Comparison of ENCODE assay signal across 1 cellular context in genomic region chr10:85888004-85888403, GRCh38.
A peak's percentile ranks its signal among the peaks of the same experiment; 100 is the strongest.
TF ChIP-seq lines count a peak whose summit lies in the region.

No MANE protein-coding gene starts in this region.

TF ChIP-seq in HepG2, 621 proteins besides CTCF, POLR2A, EP300 and RAD21 (continued from another document and continues in another):
- no peak for TF ChIP-seq ZNF547 (CRISPR knock-in tag; IDR thresholded peaks at IDR 0.05)
- TF ChIP-seq MATR3 (CRISPR knock-in tag; IDR thresholded peaks at IDR 0.05) = no peak
- no peak for TF ChIP-seq FOSL1 (CRISPR knock-in tag; IDR thresholded peaks at IDR 0.05; ENCODE audit: borderline replicate concordance)
- no peak for TF ChIP-seq SP2 (CRISPR knock-in tag; IDR thresholded peaks at IDR 0.05)
- no peak for TF ChIP-seq SNAPC5 (CRISPR knock-in tag; IDR thresholded peaks at IDR 0.05; ENCODE audit: borderline replicate concordance)
- no peak for TF ChIP-seq FOXM1 (CRISPR knock-in tag; IDR thresholded peaks at IDR 0.05)
- no peak for TF ChIP-seq ZMAT5 (CRISPR knock-in tag; IDR thresholded peaks at IDR 0.05; ENCODE audit: borderline replicate concordance, low read depth)
- peak; percentile 52 for TF ChIP-seq SALL1 (CRISPR knock-in tag; IDR thresholded peaks at IDR 0.05)
- TF ChIP-seq GZF1 (CRISPR knock-in tag; IDR thresholded peaks at IDR 0.05) = no peak
- TF ChIP-seq ZNF503 (CRISPR knock-in tag; IDR thresholded peaks at IDR 0.05) = no peak
- TF ChIP-seq ZNF510 (CRISPR knock-in tag; IDR thresholded peaks at IDR 0.05; ENCODE audit: low read depth) = no peak
- no peak for TF ChIP-seq KAT7 (CRISPR knock-in tag; IDR thresholded peaks at IDR 0.05; ENCODE audit: borderline replicate concordance)
- TF ChIP-seq ZNF180 (CRISPR knock-in tag; IDR thresholded peaks at IDR 0.05; ENCODE audit: borderline replicate concordance, low read depth) = no peak
- TF ChIP-seq GMEB1 (CRISPR knock-in tag; IDR thresholded peaks at IDR 0.05; ENCODE audit: borderline replicate concordance) = no peak
- TF ChIP-seq ARID2 (CRISPR knock-in tag; IDR thresholded peaks at IDR 0.05; ENCODE audit: borderline replicate concordance) = no peak
- peak; percentile 55 for TF ChIP-seq XRCC5 (optimal IDR thresholded peaks at IDR 0.05; ENCODE audit: low read length)
- no peak for TF ChIP-seq TGIF2 (CRISPR knock-in tag; IDR thresholded peaks at IDR 0.05)
- TF ChIP-seq CSRNP2 (CRISPR knock-in tag; conservative IDR thresholded peaks at IDR 0.05; ENCODE audit: low read depth) = no peak
- TF ChIP-seq HMG20B (CRISPR knock-in tag; conservative IDR thresholded peaks at IDR 0.05) = no peak
- TF ChIP-seq RNF219 (CRISPR knock-in tag; IDR thresholded peaks at IDR 0.05) = no peak
- TF ChIP-seq SMAD9 (CRISPR knock-in tag; IDR thresholded peaks at IDR 0.05) = no peak
- TF ChIP-seq PTBP1 (IDR thresholded peaks at IDR 0.05; ENCODE audit: low read depth, low read length, poor library complexity, severe bottlenecking) = no peak
- TF ChIP-seq ZBTB7A (CRISPR knock-in tag; IDR thresholded peaks at IDR 0.05) = no peak
- no peak for TF ChIP-seq ZBTB4 (CRISPR knock-in tag; IDR thresholded peaks at IDR 0.05; ENCODE audit: borderline replicate concordance)
- TF ChIP-seq ZNF101 (CRISPR knock-in tag; IDR thresholded peaks at IDR 0.05; ENCODE audit: borderline replicate concordance, low read depth) = no peak
- no peak for TF ChIP-seq SIN3B (IDR thresholded peaks at IDR 0.05; ENCODE audit: low read length)
- TF ChIP-seq RBAK (CRISPR knock-in tag; IDR thresholded peaks at IDR 0.05) = no peak
- no peak for TF ChIP-seq KIAA2018 (CRISPR knock-in tag; IDR thresholded peaks at IDR 0.05; ENCODE audit: borderline replicate concordance)
- TF ChIP-seq ZNF616 (CRISPR knock-in tag; IDR thresholded peaks at IDR 0.05; ENCODE audit: low read depth) = no peak
- TF ChIP-seq ZNF460 (CRISPR knock-in tag; IDR thresholded peaks at IDR 0.05; ENCODE audit: borderline replicate concordance) = no peak
- TF ChIP-seq ZNF24 (IDR thresholded peaks at IDR 0.05) = no peak
- TF ChIP-seq RFX5 (IDR thresholded peaks at IDR 0.05; ENCODE audit: low read depth, low read length) = no peak
- TF ChIP-seq HCFC1 (IDR thresholded peaks at IDR 0.05; ENCODE audit: low read depth, low read length) = no peak
- TF ChIP-seq TFAP4 (IDR thresholded peaks at IDR 0.05; ENCODE audit: borderline replicate concordance, low read depth) = no peak
- no peak for TF ChIP-seq ZFP1 (CRISPR knock-in tag; IDR thresholded peaks at IDR 0.05)
- TF ChIP-seq STAG1 (CRISPR knock-in tag; IDR thresholded peaks at IDR 0.05) = no peak
- TF ChIP-seq ZSCAN31 (CRISPR knock-in tag; IDR thresholded peaks at IDR 0.05; ENCODE audit: low read depth) = no peak
- 0 out of 2 replicates have a peak, but pooled peaks have one; percentile 49 for TF ChIP-seq ELF3 (CRISPR knock-in tag; IDR thresholded peaks at IDR 0.05)
- TF ChIP-seq TEAD2 (CRISPR knock-in tag; IDR thresholded peaks at IDR 0.05) = no peak
- TF ChIP-seq ATF4 (CRISPR knock-in tag; IDR thresholded peaks at IDR 0.05) = peak in 1 of 2 experiments; percentile 91; a peak in 2 of 4 replicates
- no peak for TF ChIP-seq ZNF224 (CRISPR knock-in tag; IDR thresholded peaks at IDR 0.05)
- no peak for TF ChIP-seq ZKSCAN8 (CRISPR knock-in tag; IDR thresholded peaks at IDR 0.05; ENCODE audit: borderline replicate concordance)
- peak; percentile 45; the same call in 1 of the 2 replicates for TF ChIP-seq RXRA (CRISPR knock-in tag; IDR thresholded peaks at IDR 0.05)
- no peak for TF ChIP-seq ZNF614 (CRISPR knock-in tag; IDR thresholded peaks at IDR 0.05; ENCODE audit: borderline replicate concordance)
